Comparison of ENCODE assay signal across 10 cellular contexts in genomic region chr14:75822522-75823288, GRCh38.
DNase-seq lines count a peak whose midpoint lies in the region; ATAC-seq, FAIRE-seq and TF ChIP-seq lines count a peak whose summit lies in the region.
"Had no signal": no experiment of that assay in that cellular context is flagged by ENCODE, and none has a peak within 500 bp of the region (broad histone marks: within the 10 kb centered on the region; RNA-seq: fewer than 3 reads in every experiment).

No MANE protein-coding gene starts in this region.

- H3K79me2 ChIP-seq in smooth muscle cell (ENCODE audit: low read depth), result no peaks in the 10 kb centered on the region
- H3K79me2 ChIP-seq in Karpas-422 (ENCODE audit: low read length), result no peaks in the 10 kb centered on the region

- no peaks in the 10 kb centered on the region for H3K9me2 ChIP-seq in Karpas-422 (replicated peaks; ENCODE audit: insufficient read depth, low read length)

- 58 to 73% methylated on average over 8 of the region's 8 CpGs for WGBS in body of pancreas, 2 donors
- 49% methylated on average over 8 of the region's 8 CpGs for WGBS in smooth muscle cell (ENCODE audit: low lambda C conversion rate)

- H2AFZ ChIP-seq in smooth muscle cell (ENCODE audit: low read depth) (no peak overlapping the region), Karpas-422 (ENCODE audit: low read length) (no peak overlapping the region)

- ATAC-seq in body of pancreas (no peak), HG03280 (IDR thresholded peaks at IDR 0.05; ENCODE audit: unreplicated experiment) (no peak)
- no peak for ATAC-seq in activated CD4-positive, CD25-positive, alpha-beta regulatory T cell treated with anti-CD3 and anti-CD28 coated beads, Interleukin-2, amount 50 U/mL, for 24 hours

- H3K9me3 ChIP-seq in body of pancreas (no peaks in the 10 kb centered on the region), left ventricle myocardium inferior (replicated peaks) (no peaks in the 10 kb centered on the region), smooth muscle cell (replicated peaks; ENCODE audit: low read depth) (no peaks in the 10 kb centered on the region), Karpas-422 (ENCODE audit: low read length) (no peaks in the 10 kb centered on the region)

- H4K20me1 ChIP-seq in smooth muscle cell (ENCODE audit: low read depth) (no peaks in the 10 kb centered on the region), Karpas-422 (ENCODE audit: insufficient read depth, low read depth, low read length) (no peaks in the 10 kb centered on the region)

- H3K27me3 ChIP-seq in body of pancreas, result no peaks in the 10 kb centered on the region
- H3K27me3 ChIP-seq in left ventricle myocardium inferior (ENCODE audit: low read depth), result no peaks in the 10 kb centered on the region
- H3K27me3 ChIP-seq in smooth muscle cell (ENCODE audit: low read depth), result no peaks in the 10 kb centered on the region
- H3K27me3 ChIP-seq in Karpas-422 (ENCODE audit: low read length), result no peaks in the 10 kb centered on the region

- H3F3A ChIP-seq in smooth muscle cell (ENCODE audit: low read depth), result peaks cover 38% of the 10 kb centered on the region

- H3K9ac ChIP-seq in smooth muscle cell (ENCODE audit: low read depth), result peak overlapping the region; percentile 56
- no peak overlapping the region for H3K9ac ChIP-seq in Karpas-422 (ENCODE audit: low read length)

- H3K27ac ChIP-seq in body of pancreas, result peak overlapping the region in 3 of 4 donors; percentile 14 to 25 (median 22)
- peak overlapping the region; percentile 46 for H3K27ac ChIP-seq in left ventricle myocardium inferior (replicated peaks)
- peak overlapping the region; percentile 94 for H3K27ac ChIP-seq in smooth muscle cell (ENCODE audit: low read depth)
- no peak overlapping the region for H3K27ac ChIP-seq in Karpas-422 (ENCODE audit: low read length)

- TF ChIP-seq POLR2A in H54 (IDR thresholded peaks at IDR 0.05; ENCODE audit: low read depth, low read length), result no peak
- no peak for TF ChIP-seq POLR2A in body of pancreas (IDR thresholded peaks at IDR 0.05)

- H3K36me3 ChIP-seq in body of pancreas (replicated peaks in 1 of 2; ENCODE audit: insufficient read depth in 1 of 2, low read depth in 2 of 2), result no peaks in the 10 kb centered on the region
- peaks cover 7% of the 10 kb centered on the region for H3K36me3 ChIP-seq in left ventricle myocardium inferior
- no peaks in the 10 kb centered on the region for H3K36me3 ChIP-seq in smooth muscle cell (ENCODE audit: low read depth)
- H3K36me3 ChIP-seq in Karpas-422 (ENCODE audit: insufficient read depth, low read length), result peaks cover 7% of the 10 kb centered on the region; the same call in 1 of the 2 replicates

- TF ChIP-seq CTCF in body of pancreas (IDR thresholded peaks at IDR 0.05) (no peak), left ventricle myocardium inferior (IDR thresholded peaks at IDR 0.05; ENCODE audit: borderline replicate concordance) (no peak), smooth muscle cell (IDR thresholded peaks at IDR 0.05; ENCODE audit: borderline replicate concordance, insufficient read depth, poor library complexity, severe bottlenecking) (no peak)

- intact Hi-C loops in body of pancreas (cut with DNase I), result no loop called here
- intact Hi-C loops in left ventricle myocardium inferior (cut with micrococcal nuclease), result no loop called here

- H3K4me2 ChIP-seq in smooth muscle cell (peak overlapping the region; percentile 69), Karpas-422 (ENCODE audit: low read depth, low read length, poor library complexity, severe bottlenecking) (no peak overlapping the region)

- peaks cover 33% of the 10 kb centered on the region for H3K4me1 ChIP-seq in body of pancreas
- H3K4me1 ChIP-seq in left ventricle myocardium inferior, result peaks cover 43% of the 10 kb centered on the region
- peaks cover 33% of the 10 kb centered on the region for H3K4me1 ChIP-seq in smooth muscle cell (ENCODE audit: low read depth)
- H3K4me1 ChIP-seq in Karpas-422 (ENCODE audit: low read length), result no peaks in the 10 kb centered on the region

- DNase-seq in H54 (ENCODE audit: insufficient read length, low spot score) (peak; percentile 21), body of pancreas (no peak), left ventricle myocardium inferior (no peak), smooth muscle cell (lab: John Stamatoyannopoulos, UW; ENCODE audit: unreplicated experiment) (no peak), NCI-H1105 treated with DMSO at 0.1 percent for 48 hours (lab: John Stamatoyannopoulos, UW) (no peak), Karpas-422 (no peak)
- DNase-seq: DND-41, posterior cingulate gyrus had no signal

- no peak overlapping the region for H3K4me3 ChIP-seq in body of pancreas
- no peak overlapping the region for H3K4me3 ChIP-seq in left ventricle myocardium inferior
- H3K4me3 ChIP-seq in smooth muscle cell, result no peak overlapping the region
- H3K4me3 ChIP-seq in Karpas-422 (ENCODE audit: low read length), result no peak overlapping the region

- peak; percentile 90 for FAIRE-seq in H54 (lab: Jason Lieb, UNC)
